In the genomic region with DNA sequence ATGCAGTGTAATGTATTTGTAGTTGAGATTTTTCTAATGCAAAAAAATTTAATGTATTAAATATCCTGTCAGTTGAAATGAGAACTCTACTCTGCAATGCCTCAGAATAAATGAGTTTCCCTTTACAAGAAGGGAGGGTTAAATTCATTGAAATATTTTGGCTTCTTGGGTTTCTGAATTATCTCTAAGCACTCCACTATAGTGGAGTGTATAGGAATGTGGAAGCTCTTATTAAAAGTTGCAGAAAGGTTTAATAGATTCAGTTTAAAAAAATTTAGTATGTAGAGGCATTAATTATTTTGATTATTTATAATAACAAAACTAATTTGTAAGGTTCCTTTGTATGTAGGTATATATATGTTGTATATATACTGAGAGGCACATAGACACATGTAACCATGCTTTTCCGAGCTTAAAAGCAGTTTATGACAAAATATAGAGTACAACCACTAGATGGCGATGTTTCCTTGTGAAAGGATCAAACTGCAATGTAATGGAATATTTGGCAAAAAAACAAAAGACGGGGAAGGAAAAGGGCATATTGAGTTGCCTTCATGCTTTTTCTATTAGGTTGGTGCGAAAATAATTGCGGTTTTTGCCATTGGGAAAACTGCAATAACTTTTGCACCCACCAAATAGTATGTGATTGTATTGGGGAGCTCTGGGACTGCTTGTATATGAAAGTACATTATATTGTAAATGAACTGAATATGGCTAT, we compare ENCODE assay signal across 10 cellular contexts.
A peak's percentile ranks its signal among the peaks of the same experiment; 100 is the strongest.
DNase-seq lines count a peak whose midpoint lies in the region; ATAC-seq, FAIRE-seq and TF ChIP-seq lines count a peak whose summit lies in the region.
"Had no signal": no experiment of that assay in that cellular context is flagged by ENCODE, and none has a peak within 500 bp of the region (broad histone marks: within the 10 kb centered on the region; RNA-seq: fewer than 3 reads in every experiment).

No MANE protein-coding gene starts in this region.

- FAIRE-seq in GM12878 (lab: Jason Lieb, UNC): peak; percentile 93

- no TSS peak for BruUV-seq in GM12878 (replicated peaks; lab: Mats Ljungman, UMichigan)

- in situ Hi-C loops in GM12878 (cut with MboI): no loop called here

- no peaks in the 10 kb centered on the region for H3K79me2 ChIP-seq in GM12878 (ENCODE audit: control insufficient read depth, insufficient read depth, low read length)

- SMC1A ChIA-PET in GM12878 (lab: Charles Lee; ENCODE audit: uncharacterized antibody, unreplicated experiment): interaction anchor here (0.7 to 2.8 kb wide), 29 partner anchors 9 to 1564 kb away, joined by 3 to 24 read pairs (median 4); no protein-coding TSS in a partner anchor

- H3K27ac ChIP-seq in GM12878 (ENCODE audit: control insufficient read depth, insufficient read depth) (no peak overlapping the region), upper lobe of right lung (no peak overlapping the region)

- TF ChIP-seq RAD21 in GM12878 (IDR thresholded peaks at IDR 0.05; ENCODE audit: insufficient read depth, low read depth, low read length): peak; percentile 81

- ATAC-seq in GM19025 (IDR thresholded peaks at IDR 0.05; ENCODE audit: low read depth, unreplicated experiment) (peak; percentile 62), HG03342 (IDR thresholded peaks at IDR 0.05; ENCODE audit: unreplicated experiment) (peak; percentile 88), GM12878 (peak; percentile 85), upper lobe of right lung (peak; percentile 83)
- ATAC-seq: T-cell had no signal

- TF ChIP-seq EP300 in GM12878 (IDR thresholded peaks at IDR 0.05; ENCODE audit: borderline replicate concordance in 1 of 2, control insufficient read depth in 1 of 2, low read depth in 2 of 2, low read length in 2 of 2): no peak

- POLR2A ChIA-PET in GM12878 (lab: Charles Lee): interaction anchor here (1.0 to 1.3 kb wide), 2 partner anchors 21 to 31 kb away, joined by 3 read pairs; no protein-coding TSS in a partner anchor

- 0% methylated on average over 5 of the region's 5 CpGs for WGBS in GM12878 (ENCODE audit: insufficient coverage, insufficient replicate concordance, low lambda C conversion rate, missing lambda C conversion rate)

- CTCF ChIA-PET in GM12878 (lab: Yijun Ruan, JAX): interaction anchor here (0.6 to 7.0 kb wide), 72 partner anchors 9 to 1564 kb away, joined by 3 to 157 read pairs (median 4); no protein-coding TSS in a partner anchor

- H3K36me3 ChIP-seq in GM12878 (ENCODE audit: control insufficient read depth in 2 of 2, insufficient read depth in 2 of 2, low read length in 1 of 2): no peaks in the 10 kb centered on the region; a peak in 2 of 4 replicates
- H3K36me3 ChIP-seq in upper lobe of right lung: peaks cover 26% of the 10 kb centered on the region

- H3K4me2 ChIP-seq in GM12878 (ENCODE audit: control insufficient read depth, insufficient read depth): no peak overlapping the region

- RAD21 ChIA-PET in GM12878 (lab: Charles Lee; ENCODE audit: unreplicated experiment): interaction anchor here (0.7 to 2.9 kb wide), 16 partner anchors 14 to 1571 kb away, joined by 3 to 14 read pairs (median 4); no protein-coding TSS in a partner anchor

- H2AFZ ChIP-seq in GM12878 (ENCODE audit: control insufficient read depth, low read depth, low read length): no peak overlapping the region

- H3K27me3 ChIP-seq in GM12878 (replicated peaks in 1 of 2; ENCODE audit: control insufficient read depth in 2 of 2, insufficient read depth in 2 of 2, low read length in 1 of 2) (no peaks in the 10 kb centered on the region), upper lobe of right lung (no peaks in the 10 kb centered on the region)

- no peaks in the 10 kb centered on the region for H4K20me1 ChIP-seq in GM12878 (ENCODE audit: control insufficient read depth, insufficient read depth)

- DNase-seq in COR-L47 (lab: John Stamatoyannopoulos, UW) (peak; percentile 61), NCI-H446 (lab: John Stamatoyannopoulos, UW) (peak; percentile 33 to 61), GM12878 (ENCODE audit: low read depth, low spot score) (peak; percentile 19), iris pigment epithelial cell (ENCODE audit: low read depth) (peak; percentile 74), upper lobe of right lung (no peak), posterior vena cava (ENCODE audit: low spot score) (no peak)
- DNase-seq: right cardiac atrium had no signal

- H3K9ac ChIP-seq in GM12878 (ENCODE audit: control insufficient read depth, insufficient read depth, low read length): no peak overlapping the region

- intact Hi-C loops in GM12878 (cut with micrococcal nuclease; ENCODE audit: unreplicated experiment) (loop anchor here (2.0 kb wide), 1 partner anchor 1564 kb away; no protein-coding TSS in a partner anchor), upper lobe of right lung (cut with DNase I) (no loop called here), posterior vena cava (cut with DNase I) (no loop called here)

- no peak for TF ChIP-seq POLR2A in GM12878 (IDR thresholded peaks at IDR 0.05; ENCODE audit: low read depth, low read length)

- no peaks in the 10 kb centered on the region for H3K4me1 ChIP-seq in GM12878 (ENCODE audit: control insufficient read depth, insufficient read depth, low read length)
- no peaks in the 10 kb centered on the region for H3K4me1 ChIP-seq in upper lobe of right lung

- H3K9me3 ChIP-seq in GM12878 (replicated peaks; ENCODE audit: control insufficient read depth, insufficient read depth, low read length) (no peaks in the 10 kb centered on the region), upper lobe of right lung (no peaks in the 10 kb centered on the region)

- TF ChIP-seq CTCF in GM12878 (IDR thresholded peaks at IDR 0.05 in 2 of 3, conservative IDR thresholded peaks at IDR 0.05 in 1 of 3; ENCODE audit: control insufficient read depth in 2 of 3, extremely low read depth in 1 of 3, insufficient read depth in 1 of 3, low read depth in 3 of 3, low read length in 3 of 3) (peak; percentile 57 to 65 (median 65)), upper lobe of right lung (IDR thresholded peaks at IDR 0.05) (peak; percentile 74)

- H3K4me3 ChIP-seq in GM12878 (no peak overlapping the region), upper lobe of right lung (no peak overlapping the region)

TF ChIP-seq in GM12878, 131 proteins besides CTCF, POLR2A, EP300 and RAD21:
- TF ChIP-seq SMC3 (IDR thresholded peaks at IDR 0.05; ENCODE audit: borderline replicate concordance, low read length) (peak; percentile 42; the same call in 1 of the 2 replicates), ZNF622 (IDR thresholded peaks at IDR 0.05) (no peak), NFYA (IDR thresholded peaks at IDR 0.05; ENCODE audit: borderline replicate concordance, low read depth, low read length) (no peak)
- TF ChIP-seq, protein P1, sequence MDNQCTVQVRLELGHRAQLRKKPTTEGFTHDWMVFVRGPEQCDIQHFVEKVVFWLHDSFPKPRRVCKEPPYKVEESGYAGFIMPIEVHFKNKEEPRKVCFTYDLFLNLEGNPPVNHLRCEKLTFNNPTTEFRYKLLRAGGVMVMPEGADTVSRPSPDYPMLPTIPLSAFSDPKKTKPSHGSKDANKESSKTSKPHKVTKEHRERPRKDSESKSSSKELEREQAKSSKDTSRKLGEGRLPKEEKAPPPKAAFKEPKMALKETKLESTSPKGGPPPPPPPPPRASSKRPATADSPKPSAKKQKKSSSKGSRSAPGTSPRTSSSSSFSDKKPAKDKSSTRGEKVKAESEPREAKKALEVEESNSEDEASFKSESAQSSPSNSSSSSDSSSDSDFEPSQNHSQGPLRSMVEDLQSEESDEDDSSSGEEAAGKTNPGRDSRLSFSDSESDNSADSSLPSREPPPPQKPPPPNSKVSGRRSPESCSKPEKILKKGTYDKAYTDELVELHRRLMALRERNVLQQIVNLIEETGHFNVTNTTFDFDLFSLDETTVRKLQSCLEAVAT (IDR thresholded peaks at IDR 0.05): no peak
TF ChIP-seq in GM12878: peak in this region for 1.

Comparison
In these comparisons a context has a peak if more than half of its experiments do, and no peak if none do; other contexts are left out.
1. DNase-seq: peak in COR-L47 (single experiment), NCI-H446 (2 of 2), GM12878 (single experiment) and iris pigment epithelial cell (single experiment); none in upper lobe of right lung (single experiment) and posterior vena cava (single experiment).
2. Peak in every context shown above with its lines, with median percentiles within 50 percentile points of each other: ATAC-seq.